8 cellular contexts compared by ENCODE assay signal in genomic region chr1:171204311-171204710, GRCh38. TPM values are rescaled to one million over a fixed set of nuclear protein-coding genes. Genes with fewer than 3 reads are reported as not detected.
"Had no signal": no experiment of that assay in that cellular context is flagged by ENCODE, and none has a peak within 500 bp of the region (broad histone marks: within the 10 kb centered on the region; RNA-seq: fewer than 3 reads in every experiment).

No MANE protein-coding gene starts in this region.

- DNase-seq: IMR-90, KBM-7, KG1 had no signal

RNA-seq across cellular contexts. Expression of gene FMO2, which starts 19.2 kb away (rescaled TPM):
- total RNA-seq: HepG2, HT-29, HT1080, K562 had no signal
- polyA plus RNA-seq: HepG2, IgD-negative memory B cell, K562 had no signal

RNA-seq across cellular contexts. Expression of gene FMO1, which starts 44.0 kb away (rescaled TPM):
- total RNA-seq: HepG2, HT-29, HT1080, IMR-90, K562 had no signal
- polyA plus RNA-seq: HepG2, IgD-negative memory B cell, IMR-90, K562 had no signal
